Comparison of ENCODE assay signal across 1 cellular context in the genomic region with DNA sequence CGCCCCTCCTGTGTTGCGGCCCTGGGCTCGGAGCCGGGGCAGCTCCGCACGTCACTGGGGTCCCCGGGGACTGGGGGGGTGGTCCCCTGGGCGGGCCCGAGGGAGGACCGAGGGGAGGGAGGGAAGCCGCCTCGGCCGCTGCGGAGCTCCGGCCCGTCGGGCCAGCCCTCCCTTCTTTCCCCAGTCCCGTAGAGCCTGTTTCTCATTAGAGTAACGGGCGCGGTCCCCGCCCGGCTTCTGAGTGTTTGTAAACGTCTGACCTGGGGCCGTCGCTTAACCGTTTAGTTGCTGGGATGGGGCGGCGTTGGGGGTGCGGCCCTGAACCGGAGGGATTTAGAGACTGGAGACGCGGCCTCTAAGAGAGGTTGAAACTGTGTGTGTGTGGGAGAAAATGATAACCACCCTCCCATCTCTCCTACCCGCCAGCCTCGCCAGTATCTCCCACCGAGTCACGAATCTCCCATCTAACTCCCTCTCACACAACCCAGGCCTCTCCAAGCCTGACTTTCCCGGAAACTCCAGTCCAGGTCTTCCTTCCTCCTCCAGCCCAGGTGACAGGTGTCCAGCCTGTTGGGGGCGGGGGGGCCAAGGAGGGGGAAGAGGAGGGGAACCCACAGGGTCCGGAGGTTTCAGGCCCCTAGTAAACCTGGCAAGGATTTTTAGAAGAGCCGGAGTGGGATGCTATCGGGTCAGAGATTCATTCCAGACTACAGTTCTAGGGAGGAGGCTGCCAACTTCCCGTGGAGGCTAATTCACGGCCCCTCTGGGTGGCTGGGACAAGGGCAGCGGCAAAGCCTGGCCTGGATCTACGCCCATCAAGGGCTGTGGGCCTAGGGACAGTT.
TF ChIP-seq lines count a peak whose summit lies in the region.

No MANE protein-coding gene starts in this region.

TF ChIP-seq in HEK293, 187 proteins besides CTCF, POLR2A, EP300 and RAD21 (continued from another document and continues in another):
- TF ChIP-seq, protein P1, sequence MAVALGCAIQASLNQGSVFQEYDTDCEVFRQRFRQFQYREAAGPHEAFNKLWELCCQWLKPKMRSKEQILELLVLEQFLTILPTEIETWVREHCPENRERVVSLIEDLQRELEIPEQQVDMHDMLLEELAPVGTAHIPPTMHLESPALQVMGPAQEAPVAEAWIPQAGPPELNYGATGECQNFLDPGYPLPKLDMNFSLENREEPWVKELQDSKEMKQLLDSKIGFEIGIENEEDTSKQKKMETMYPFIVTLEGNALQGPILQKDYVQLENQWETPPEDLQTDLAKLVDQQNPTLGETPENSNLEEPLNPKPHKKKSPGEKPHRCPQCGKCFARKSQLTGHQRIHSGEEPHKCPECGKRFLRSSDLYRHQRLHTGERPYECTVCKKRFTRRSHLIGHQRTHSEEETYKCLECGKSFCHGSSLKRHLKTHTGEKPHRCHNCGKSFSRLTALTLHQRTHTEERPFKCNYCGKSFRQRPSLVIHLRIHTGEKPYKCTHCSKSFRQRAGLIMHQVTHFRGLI (tag by site-specific recombination; IDR thresholded peaks at IDR 0.05): no peak; the same call in 1 of the 2 replicates
- TF ChIP-seq ZNF768 (tag by site-specific recombination; IDR thresholded peaks at IDR 0.05) (no peak), ZNF585B (tag by site-specific recombination; IDR thresholded peaks at IDR 0.05) (no peak; the same call in 1 of the 2 replicates), ZNF112 (tag by site-specific recombination; IDR thresholded peaks at IDR 0.05) (no peak), ZNF132 (tag by site-specific recombination; IDR thresholded peaks at IDR 0.05; ENCODE audit: borderline replicate concordance) (no peak), ZNF394 (tag by site-specific recombination; IDR thresholded peaks at IDR 0.05; ENCODE audit: borderline replicate concordance) (peak; percentile 34; the same call in 1 of the 2 replicates), ZNF76 (tag by site-specific recombination; IDR thresholded peaks at IDR 0.05; ENCODE audit: borderline replicate concordance, low read depth) (peak; percentile 82), ZNF366 (tag by site-specific recombination; conservative IDR thresholded peaks at IDR 0.05) (peak; percentile 72), ZNF404 (tag by site-specific recombination; IDR thresholded peaks at IDR 0.05) (no peak), ZBTB7A (tag by site-specific recombination; IDR thresholded peaks at IDR 0.05; ENCODE audit: low read depth) (peak; percentile 66), ZNF248 (tag by site-specific recombination; IDR thresholded peaks at IDR 0.05) (no peak), ZNF155 (tag by site-specific recombination; IDR thresholded peaks at IDR 0.05) (no peak), ZNF658 (tag by site-specific recombination; IDR thresholded peaks at IDR 0.05) (no peak), INSM2 (tag by site-specific recombination; IDR thresholded peaks at IDR 0.05) (0 out of 2 replicates have a peak, but pooled peaks have one; percentile 13), ZNF529 (tag by site-specific recombination; IDR thresholded peaks at IDR 0.05; ENCODE audit: insufficient replicate concordance) (no peak), ZNF555 (tag by site-specific recombination; conservative IDR thresholded peaks at IDR 0.05) (no peak), ZFP69B (tag by site-specific recombination; IDR thresholded peaks at IDR 0.05) (no peak), ZNF350 (tag by site-specific recombination; IDR thresholded peaks at IDR 0.05) (no peak), ZNF660 (tag by site-specific recombination; IDR thresholded peaks at IDR 0.05) (no peak), ZNF146 (tag by site-specific recombination; IDR thresholded peaks at IDR 0.05) (peak; percentile 3; the same call in 1 of the 2 replicates), GFI1B (tag by site-specific recombination; IDR thresholded peaks at IDR 0.05) (peak; percentile 41; the same call in 1 of the 2 replicates), GLI2 (tag by site-specific recombination; IDR thresholded peaks at IDR 0.05; ENCODE audit: borderline replicate concordance, low read depth) (no peak; the same call in 1 of the 2 replicates), ZNF645 (tag by site-specific recombination; IDR thresholded peaks at IDR 0.05) (no peak), MYNN (tag by site-specific recombination; IDR thresholded peaks at IDR 0.05; ENCODE audit: borderline replicate concordance) (no peak), ZNF138 (tag by site-specific recombination; IDR thresholded peaks at IDR 0.05; ENCODE audit: borderline replicate concordance) (no peak), OVOL3 (tag by site-specific recombination; IDR thresholded peaks at IDR 0.05) (no peak; the same call in 1 of the 2 replicates), ZNF473 (tag by site-specific recombination; IDR thresholded peaks at IDR 0.05) (no peak), ZNF654 (tag by site-specific recombination; IDR thresholded peaks at IDR 0.05; ENCODE audit: low read depth) (no peak), ZNF596 (tag by site-specific recombination; IDR thresholded peaks at IDR 0.05) (no peak; the same call in 1 of the 2 replicates), ZNF24 (tag by site-specific recombination; IDR thresholded peaks at IDR 0.05) (0 out of 2 replicates have a peak, but pooled peaks have one; percentile 37), ZNF510 (tag by site-specific recombination; IDR thresholded peaks at IDR 0.05; ENCODE audit: insufficient replicate concordance) (no peak), ZNF544 (tag by site-specific recombination; IDR thresholded peaks at IDR 0.05) (no peak), ZBTB48 (tag by site-specific recombination; IDR thresholded peaks at IDR 0.05) (peak; percentile 87), ZNF670 (tag by site-specific recombination; IDR thresholded peaks at IDR 0.05; ENCODE audit: low read depth) (no peak), OSR2 (tag by site-specific recombination; IDR thresholded peaks at IDR 0.05) (peak; percentile 45), MEIS1 (CRISPR knock-in tag; IDR thresholded peaks at IDR 0.05; ENCODE audit: borderline replicate concordance) (no peak), ZSCAN30 (tag by site-specific recombination; IDR thresholded peaks at IDR 0.05) (no peak)
- TF ChIP-seq, protein P2, sequence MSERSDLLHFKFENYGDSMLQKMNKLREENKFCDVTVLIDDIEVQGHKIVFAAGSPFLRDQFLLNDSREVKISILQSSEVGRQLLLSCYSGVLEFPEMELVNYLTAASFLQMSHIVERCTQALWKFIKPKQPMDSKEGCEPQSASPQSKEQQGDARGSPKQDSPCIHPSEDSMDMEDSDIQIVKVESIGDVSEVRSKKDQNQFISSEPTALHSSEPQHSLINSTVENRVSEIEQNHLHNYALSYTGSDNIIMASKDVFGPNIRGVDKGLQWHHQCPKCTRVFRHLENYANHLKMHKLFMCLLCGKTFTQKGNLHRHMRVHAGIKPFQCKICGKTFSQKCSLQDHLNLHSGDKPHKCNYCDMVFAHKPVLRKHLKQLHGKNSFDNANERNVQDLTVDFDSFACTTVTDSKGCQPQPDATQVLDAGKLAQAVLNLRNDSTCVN (tag by site-specific recombination; optimal IDR thresholded peaks at IDR 0.05): peak; percentile 64
- TF ChIP-seq, protein P3, sequence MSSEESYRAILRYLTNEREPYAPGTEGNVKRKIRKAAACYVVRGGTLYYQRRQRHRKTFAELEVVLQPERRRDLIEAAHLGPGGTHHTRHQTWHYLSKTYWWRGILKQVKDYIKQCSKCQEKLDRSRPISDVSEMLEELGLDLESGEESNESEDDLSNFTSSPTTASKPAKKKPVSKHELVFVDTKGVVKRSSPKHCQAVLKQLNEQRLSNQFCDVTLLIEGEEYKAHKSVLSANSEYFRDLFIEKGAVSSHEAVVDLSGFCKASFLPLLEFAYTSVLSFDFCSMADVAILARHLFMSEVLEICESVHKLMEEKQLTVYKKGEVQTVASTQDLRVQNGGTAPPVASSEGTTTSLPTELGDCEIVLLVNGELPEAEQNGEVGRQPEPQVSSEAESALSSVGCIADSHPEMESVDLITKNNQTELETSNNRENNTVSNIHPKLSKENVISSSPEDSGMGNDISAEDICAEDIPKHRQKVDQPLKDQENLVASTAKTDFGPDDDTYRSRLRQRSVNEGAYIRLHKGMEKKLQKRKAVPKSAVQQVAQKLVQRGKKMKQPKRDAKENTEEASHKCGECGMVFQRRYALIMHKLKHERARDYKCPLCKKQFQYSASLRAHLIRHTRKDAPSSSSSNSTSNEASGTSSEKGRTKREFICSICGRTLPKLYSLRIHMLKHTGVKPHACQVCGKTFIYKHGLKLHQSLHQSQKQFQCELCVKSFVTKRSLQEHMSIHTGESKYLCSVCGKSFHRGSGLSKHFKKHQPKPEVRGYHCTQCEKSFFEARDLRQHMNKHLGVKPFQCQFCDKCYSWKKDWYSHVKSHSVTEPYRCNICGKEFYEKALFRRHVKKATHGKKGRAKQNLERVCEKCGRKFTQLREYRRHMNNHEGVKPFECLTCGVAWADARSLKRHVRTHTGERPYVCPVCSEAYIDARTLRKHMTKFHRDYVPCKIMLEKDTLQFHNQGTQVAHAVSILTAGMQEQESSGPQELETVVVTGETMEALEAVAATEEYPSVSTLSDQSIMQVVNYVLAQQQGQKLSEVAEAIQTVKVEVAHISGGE (tag by site-specific recombination; conservative IDR thresholded peaks at IDR 0.05; ENCODE audit: low read depth): peak; percentile 15; the same call in 1 of the 2 replicates
- TF ChIP-seq, protein P4, sequence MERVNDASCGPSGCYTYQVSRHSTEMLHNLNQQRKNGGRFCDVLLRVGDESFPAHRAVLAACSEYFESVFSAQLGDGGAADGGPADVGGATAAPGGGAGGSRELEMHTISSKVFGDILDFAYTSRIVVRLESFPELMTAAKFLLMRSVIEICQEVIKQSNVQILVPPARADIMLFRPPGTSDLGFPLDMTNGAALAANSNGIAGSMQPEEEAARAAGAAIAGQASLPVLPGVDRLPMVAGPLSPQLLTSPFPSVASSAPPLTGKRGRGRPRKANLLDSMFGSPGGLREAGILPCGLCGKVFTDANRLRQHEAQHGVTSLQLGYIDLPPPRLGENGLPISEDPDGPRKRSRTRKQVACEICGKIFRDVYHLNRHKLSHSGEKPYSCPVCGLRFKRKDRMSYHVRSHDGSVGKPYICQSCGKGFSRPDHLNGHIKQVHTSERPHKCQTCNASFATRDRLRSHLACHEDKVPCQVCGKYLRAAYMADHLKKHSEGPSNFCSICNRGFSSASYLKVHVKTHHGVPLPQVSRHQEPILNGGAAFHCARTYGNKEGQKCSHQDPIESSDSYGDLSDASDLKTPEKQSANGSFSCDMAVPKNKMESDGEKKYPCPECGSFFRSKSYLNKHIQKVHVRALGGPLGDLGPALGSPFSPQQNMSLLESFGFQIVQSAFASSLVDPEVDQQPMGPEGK (tag by site-specific recombination; IDR thresholded peaks at IDR 0.05): peak; percentile 94
- TF ChIP-seq, protein P5, sequence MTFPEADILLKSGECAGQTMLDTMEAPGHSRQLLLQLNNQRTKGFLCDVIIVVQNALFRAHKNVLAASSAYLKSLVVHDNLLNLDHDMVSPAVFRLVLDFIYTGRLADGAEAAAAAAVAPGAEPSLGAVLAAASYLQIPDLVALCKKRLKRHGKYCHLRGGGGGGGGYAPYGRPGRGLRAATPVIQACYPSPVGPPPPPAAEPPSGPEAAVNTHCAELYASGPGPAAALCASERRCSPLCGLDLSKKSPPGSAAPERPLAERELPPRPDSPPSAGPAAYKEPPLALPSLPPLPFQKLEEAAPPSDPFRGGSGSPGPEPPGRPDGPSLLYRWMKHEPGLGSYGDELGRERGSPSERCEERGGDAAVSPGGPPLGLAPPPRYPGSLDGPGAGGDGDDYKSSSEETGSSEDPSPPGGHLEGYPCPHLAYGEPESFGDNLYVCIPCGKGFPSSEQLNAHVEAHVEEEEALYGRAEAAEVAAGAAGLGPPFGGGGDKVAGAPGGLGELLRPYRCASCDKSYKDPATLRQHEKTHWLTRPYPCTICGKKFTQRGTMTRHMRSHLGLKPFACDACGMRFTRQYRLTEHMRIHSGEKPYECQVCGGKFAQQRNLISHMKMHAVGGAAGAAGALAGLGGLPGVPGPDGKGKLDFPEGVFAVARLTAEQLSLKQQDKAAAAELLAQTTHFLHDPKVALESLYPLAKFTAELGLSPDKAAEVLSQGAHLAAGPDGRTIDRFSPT (tag by site-specific recombination; IDR thresholded peaks at IDR 0.05): no peak
- TF ChIP-seq, protein P6, sequence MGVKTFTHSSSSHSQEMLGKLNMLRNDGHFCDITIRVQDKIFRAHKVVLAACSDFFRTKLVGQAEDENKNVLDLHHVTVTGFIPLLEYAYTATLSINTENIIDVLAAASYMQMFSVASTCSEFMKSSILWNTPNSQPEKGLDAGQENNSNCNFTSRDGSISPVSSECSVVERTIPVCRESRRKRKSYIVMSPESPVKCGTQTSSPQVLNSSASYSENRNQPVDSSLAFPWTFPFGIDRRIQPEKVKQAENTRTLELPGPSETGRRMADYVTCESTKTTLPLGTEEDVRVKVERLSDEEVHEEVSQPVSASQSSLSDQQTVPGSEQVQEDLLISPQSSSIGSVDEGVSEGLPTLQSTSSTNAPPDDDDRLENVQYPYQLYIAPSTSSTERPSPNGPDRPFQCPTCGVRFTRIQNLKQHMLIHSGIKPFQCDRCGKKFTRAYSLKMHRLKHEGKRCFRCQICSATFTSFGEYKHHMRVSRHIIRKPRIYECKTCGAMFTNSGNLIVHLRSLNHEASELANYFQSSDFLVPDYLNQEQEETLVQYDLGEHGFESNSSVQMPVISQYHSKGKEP (tag by site-specific recombination; IDR thresholded peaks at IDR 0.05): no peak
